In genomic region chr14:54221971-54222370, GRCh38 we compare ENCODE assay signal across 24 cellular contexts.
DNase-seq lines count a peak whose midpoint lies in the region; ATAC-seq and TF ChIP-seq lines count a peak whose summit lies in the region.
"Had no signal": no experiment of that assay in that cellular context is flagged by ENCODE, and none has a peak within 500 bp of the region (broad histone marks: within the 10 kb centered on the region; RNA-seq: fewer than 3 reads in every experiment).

No MANE protein-coding gene starts in this region.

- H3K27ac ChIP-seq in left ventricle myocardium inferior (replicated peaks) = no peak overlapping the region
- H3K27ac ChIP-seq in heart right ventricle = no peak overlapping the region
- no peak overlapping the region for H3K27ac ChIP-seq in gastrocnemius medialis
- H3K27ac ChIP-seq: C4-2B, HL-60 had no signal

- no peaks in the 10 kb centered on the region for H3K9me3 Mint-ChIP-seq in WTC11
- H3K9me3 Mint-ChIP-seq in nephron = no peaks in the 10 kb centered on the region
- H3K9me3 Mint-ChIP-seq: HFFc6 had no signal

- H3K36me3 Mint-ChIP-seq in WTC11 (no peaks in the 10 kb centered on the region), nephron (ENCODE audit: low read depth) (no peaks in the 10 kb centered on the region)
- H3K36me3 Mint-ChIP-seq: CD8-positive, alpha-beta memory T cell had no signal

- no peaks in the 10 kb centered on the region for H3K36me3 ChIP-seq in left ventricle myocardium inferior
- H3K36me3 ChIP-seq in heart right ventricle = no peaks in the 10 kb centered on the region
- no peaks in the 10 kb centered on the region for H3K36me3 ChIP-seq in gastrocnemius medialis

- WGBS in heart right ventricle, 2 donors = 69 to 77% methylated on average over 4 of the region's 4 CpGs

- H3K27ac Mint-ChIP-seq in WTC11 (no peak overlapping the region), nephron (peak overlapping the region in 2 of 3 experiments; percentile 53 to 58)
- H3K27ac Mint-ChIP-seq: CD8-positive, alpha-beta memory T cell; HFFc6 had no signal

- intact Hi-C loops in left ventricle myocardium inferior (cut with micrococcal nuclease) = no loop called here
- intact Hi-C loops in heart right ventricle (cut with DNase I) = loop anchor here in 1 of 10 donors (10.0 kb wide), 1 partner anchor 103 kb away; no protein-coding TSS in a partner anchor
- intact Hi-C loops in gastrocnemius medialis (cut with DNase I; ENCODE audit: low total_unique reads) = no loop called here

- POLR2A ChIA-PET in WTC11 (lab: Charles Lee) = no interaction called here

- H3K27me3 Mint-ChIP-seq in WTC11 (ENCODE audit: low read depth) (peaks cover 61% of the 10 kb centered on the region), nephron (ENCODE audit: low read depth) (peaks cover 50% of the 10 kb centered on the region)

- H3K4me1 Mint-ChIP-seq in WTC11 = peaks cover 34% of the 10 kb centered on the region
- peaks cover 59% of the 10 kb centered on the region for H3K4me1 Mint-ChIP-seq in nephron

- H3K9me3 ChIP-seq in left ventricle myocardium inferior (replicated peaks) = no peaks in the 10 kb centered on the region
- no peaks in the 10 kb centered on the region for H3K9me3 ChIP-seq in heart right ventricle
- H3K9me3 ChIP-seq in gastrocnemius medialis = no peaks in the 10 kb centered on the region

- DNase-seq in left ventricle myocardium inferior = peak; percentile 24
- no peak for DNase-seq in heart right ventricle
- peak; percentile 20 for DNase-seq in WTC11 (ENCODE audit: low spot score)
- DNase-seq in gastrocnemius medialis = no peak
- no peak for DNase-seq in activated CD4-positive, alpha-beta T cell treated with anti-CD3 and anti-CD28 coated beads for 1 hour
- no peak for DNase-seq in globus pallidus (ENCODE audit: low spot score)
- DNase-seq: CD8-positive, alpha-beta memory T cell; EL; GF-D8; HFFc6; MM.1S; NCI-H1048; NCI-H1436; NCI-H187 treated with DMSO at 0.1 percent for 48 hours; NCI-H2107; NCI-H446 treated with DMSO at 0.1 percent for 48 hours; NCI-H774 had no signal

- peaks cover 16% of the 10 kb centered on the region for H3K4me1 ChIP-seq in left ventricle myocardium inferior
- H3K4me1 ChIP-seq in heart right ventricle = peaks cover 0 to 16% (median 8%) of the 10 kb centered on the region in 9 donors
- no peaks in the 10 kb centered on the region for H3K4me1 ChIP-seq in gastrocnemius medialis

- H3K4me3 ChIP-seq in left ventricle myocardium inferior = no peak overlapping the region
- no peak overlapping the region for H3K4me3 ChIP-seq in heart right ventricle
- H3K4me3 ChIP-seq in gastrocnemius medialis = no peak overlapping the region
- H3K4me3 ChIP-seq: K562 had no signal

- in situ Hi-C loops in gastrocnemius medialis (cut with MboI; ENCODE audit: low sequenced_read_pairs in 4 of 4) = no loop called here

- peak overlapping the region; percentile 11; the same call in 1 of the 2 replicates for H3K4me3 Mint-ChIP-seq in WTC11
- H3K4me3 Mint-ChIP-seq in nephron = peak overlapping the region; percentile 11 to 57 (median 32)
- H3K4me3 Mint-ChIP-seq: CD8-positive, alpha-beta memory T cell; HFFc6 had no signal

- H3K27me3 ChIP-seq in left ventricle myocardium inferior (ENCODE audit: low read depth) (peaks cover 85% of the 10 kb centered on the region), heart right ventricle (peaks cover 0 to 65% (median 54%) of the 10 kb centered on the region in 7 donors), gastrocnemius medialis (peaks cover 6 to 18% (median 10%) of the 10 kb centered on the region in 3 donors)

- TF ChIP-seq CTCF in left ventricle myocardium inferior (IDR thresholded peaks at IDR 0.05; ENCODE audit: borderline replicate concordance) = no peak
- no peak for TF ChIP-seq CTCF in heart right ventricle (IDR thresholded peaks at IDR 0.05)
- TF ChIP-seq CTCF in WTC11 (IDR thresholded peaks at IDR 0.05) = no peak
- no peak for TF ChIP-seq CTCF in nephron (IDR thresholded peaks at IDR 0.05; ENCODE audit: unreplicated experiment in 3 of 3)
- no peak for TF ChIP-seq CTCF in gastrocnemius medialis (IDR thresholded peaks at IDR 0.05 in 4 of 5, conservative IDR thresholded peaks at IDR 0.05 in 1 of 5)

- ATAC-seq in heart right ventricle (no peak), WTC11 (no peak), gastrocnemius medialis (no peak), HG03457 (IDR thresholded peaks at IDR 0.05; ENCODE audit: unreplicated experiment) (no peak)
- ATAC-seq: HepG2, K562, Right ventricle myocardium inferior had no signal

- CTCF ChIA-PET in WTC11 (lab: Charles Lee) = no interaction called here

- TF ChIP-seq POLR2A in gastrocnemius medialis (IDR thresholded peaks at IDR 0.05) = no peak

TF ChIP-seq in WTC11, 78 proteins besides CTCF, POLR2A, EP300 and RAD21:
- TF ChIP-seq ZNF317 (CRISPR knock-in tag; IDR thresholded peaks at IDR 0.05; ENCODE audit: borderline replicate concordance, low read depth) (no peak), CBFB (CRISPR knock-in tag; IDR thresholded peaks at IDR 0.05; ENCODE audit: low read depth) (no peak)
TF ChIP-seq in WTC11: peak in this region for 0.

Comparison
In these comparisons a context has a peak if more than half of its experiments do, and no peak if none do; other contexts are left out.
1. DNase-seq: peak in left ventricle myocardium inferior (single experiment) and WTC11 (single experiment); none in heart right ventricle (0 of 2), gastrocnemius medialis (0 of 2), activated CD4-positive, alpha-beta T cell treated with anti-CD3 and anti-CD28 coated beads for 1 hour (single experiment) and globus pallidus (single experiment).